Comparison of ENCODE assay signal across 8 cellular contexts in the genomic region with DNA sequence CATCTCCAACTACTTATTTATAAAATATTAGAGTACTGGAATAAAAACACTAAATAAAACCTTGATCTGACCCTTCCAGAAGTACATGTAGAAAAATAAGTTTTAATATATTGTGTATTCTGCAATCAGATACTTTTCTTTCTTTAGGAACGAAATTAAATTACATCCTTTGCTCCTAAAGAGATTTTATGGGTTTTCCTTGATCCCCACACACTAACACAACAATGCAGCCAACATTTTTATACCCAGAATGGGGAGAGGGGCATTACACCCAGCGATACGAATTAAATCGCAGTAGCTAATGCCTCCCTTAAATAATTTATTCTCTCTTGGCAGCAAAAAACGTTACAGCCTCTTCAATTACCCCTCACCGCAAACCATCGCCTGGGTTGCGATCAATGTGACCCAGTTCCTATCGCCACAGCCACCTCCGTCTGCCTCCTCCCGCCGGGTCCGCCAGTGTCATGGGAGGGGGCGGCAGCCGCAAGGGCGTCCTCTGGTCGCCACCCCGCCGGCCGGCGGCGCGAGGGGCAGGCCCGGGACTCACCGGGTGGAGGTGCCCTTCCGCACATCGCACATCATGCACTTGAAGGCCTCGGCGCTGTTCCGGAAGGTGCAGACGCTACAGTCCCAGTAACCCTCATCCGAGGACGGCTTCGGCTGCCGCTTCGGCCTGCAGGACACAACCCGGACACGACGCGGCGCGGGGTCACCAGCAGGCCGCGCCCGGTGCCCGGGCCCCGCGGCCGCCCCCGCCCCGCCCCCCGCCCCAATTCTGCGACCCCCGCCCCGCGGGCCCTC. TPM values are rescaled to one million over a fixed set of nuclear protein-coding genes. Genes with fewer than 3 reads are reported as not detected.
DNase-seq lines count a peak whose midpoint lies in the region; ATAC-seq, FAIRE-seq and TF ChIP-seq lines count a peak whose summit lies in the region.

No MANE protein-coding gene starts in this region.

- peak overlapping the region; percentile 97 for H3K4me3 ChIP-seq in right cardiac atrium (ENCODE audit: low read length)
- H3K4me3 ChIP-seq in uterus, result peak overlapping the region; percentile 88 to 95

- intact Hi-C loops in right cardiac atrium (cut with DNase I) (loop anchor here in 2 of 4 donors (10.0 kb wide), 2 partner anchors 88 to 92 kb away; a partner anchor contains a TSS), uterus (cut with DNase I; ENCODE audit: low total_unique reads) (no loop called here)

- DNase-seq in GM12891 (ENCODE audit: insufficient read length, low spot score) (peak; percentile 56), NCI-H1092 (lab: John Stamatoyannopoulos, UW) (peak; percentile 67), T-helper 1 cell (peak; percentile 50 to 83 (median 58)), amniotic stem cell (lab: John Stamatoyannopoulos, UW) (peak; percentile 60), right cardiac atrium (peak; percentile 78 to 89 (median 88)), pulmonary artery endothelial cell (ENCODE audit: low read depth, low spot score) (peak; percentile 36), uterus (peak; percentile 62 to 64)

- TF ChIP-seq POLR2A in GM12891 (IDR thresholded peaks at IDR 0.05; ENCODE audit: low read depth, low read length) (peak; percentile 63), uterus (IDR thresholded peaks at IDR 0.05) (no peak)

- H3K9me3 ChIP-seq in right cardiac atrium (ENCODE audit: control insufficient read depth, low read length), result no peaks in the 10 kb centered on the region
- H3K9me3 ChIP-seq in uterus, result no peaks in the 10 kb centered on the region

- TF ChIP-seq CTCF in uterus (IDR thresholded peaks at IDR 0.05), result peak in 3 of 4 experiments; percentile 18 to 58 (median 39)

- peak; percentile 70 for ATAC-seq in HG02623 (IDR thresholded peaks at IDR 0.05; ENCODE audit: unreplicated experiment)
- peak; percentile 71 to 85 for ATAC-seq in right cardiac atrium

- H3K4me1 ChIP-seq in right cardiac atrium (ENCODE audit: control insufficient read depth, insufficient read depth, low read length) (peaks cover 4% of the 10 kb centered on the region), uterus (no peaks in the 10 kb centered on the region)

- H3K27me3 ChIP-seq in right cardiac atrium (ENCODE audit: control insufficient read depth, insufficient read depth), result no peaks in the 10 kb centered on the region
- no peaks in the 10 kb centered on the region for H3K27me3 ChIP-seq in uterus

- H3K36me3 ChIP-seq in uterus, result no peaks in the 10 kb centered on the region

- under 1% methylated on average over 55 of the region's 56 CpGs for WGBS in right cardiac atrium

- H3K27ac ChIP-seq in right cardiac atrium (ENCODE audit: low read length) (peak overlapping the region; percentile 97), uterus (peak overlapping the region; percentile 96 to 97)

- FAIRE-seq in GM12891 (lab: Jason Lieb, UNC), result peak; percentile 98

TF ChIP-seq in GM12891, 5 proteins besides CTCF, POLR2A, EP300 and RAD21:
- peak; percentile 54; the same call in 1 of the 2 replicates for TF ChIP-seq POU2F2 (IDR thresholded peaks at IDR 0.05; ENCODE audit: low read depth, low read length)
- TF ChIP-seq PAX5 (IDR thresholded peaks at IDR 0.05; ENCODE audit: insufficient read depth, low read length, severe bottlenecking), result no peak
- TF ChIP-seq SPI1 (IDR thresholded peaks at IDR 0.05; ENCODE audit: low read depth, low read length), result no peak
- 0 out of 2 replicates have a peak, but pooled peaks have one; percentile 32 for TF ChIP-seq TAF1 (IDR thresholded peaks at IDR 0.05; ENCODE audit: low read depth, low read length)
- peak; percentile 49; the same call in 1 of the 2 replicates for TF ChIP-seq POLR2AphosphoS5 (IDR thresholded peaks at IDR 0.05; ENCODE audit: low read depth, low read length)

RNA-seq across cellular contexts. Expression of a gene that starts 0.8 kb away (rescaled TPM):
- 13.6 TPM for polyA plus RNA-seq in GM12891 (2012; ENCODE audit: low read depth, missing spikeins)
- total RNA-seq in right cardiac atrium (10 to 100 TPM; 82.0 to 93.9 (median 87.2) TPM), pulmonary artery endothelial cell (11.1 and 12.8 TPM in 2 replicates), uterus (10 to 100 TPM; 10.8 to 69.7 (median 28.5) TPM)
- 42.6 TPM for polyA plus RNA-seq in right cardiac atrium

Comparison
In these comparisons a context has a peak if more than half of its experiments do, and no peak if none do; other contexts are left out.
1. Peak in every context shown above with its lines: DNase-seq, ATAC-seq, H3K4me3 ChIP-seq and H3K27ac ChIP-seq.
2. DNase-seq: peak in every context shown above with its lines; median percentile 88 in right cardiac atrium; 67 in NCI-H1092; 63 in uterus; 60 in amniotic stem cell; 58 in T-helper 1 cell; 56 in GM12891; 36 in pulmonary artery endothelial cell.